9 cellular contexts compared by ENCODE assay signal in the genomic region with DNA sequence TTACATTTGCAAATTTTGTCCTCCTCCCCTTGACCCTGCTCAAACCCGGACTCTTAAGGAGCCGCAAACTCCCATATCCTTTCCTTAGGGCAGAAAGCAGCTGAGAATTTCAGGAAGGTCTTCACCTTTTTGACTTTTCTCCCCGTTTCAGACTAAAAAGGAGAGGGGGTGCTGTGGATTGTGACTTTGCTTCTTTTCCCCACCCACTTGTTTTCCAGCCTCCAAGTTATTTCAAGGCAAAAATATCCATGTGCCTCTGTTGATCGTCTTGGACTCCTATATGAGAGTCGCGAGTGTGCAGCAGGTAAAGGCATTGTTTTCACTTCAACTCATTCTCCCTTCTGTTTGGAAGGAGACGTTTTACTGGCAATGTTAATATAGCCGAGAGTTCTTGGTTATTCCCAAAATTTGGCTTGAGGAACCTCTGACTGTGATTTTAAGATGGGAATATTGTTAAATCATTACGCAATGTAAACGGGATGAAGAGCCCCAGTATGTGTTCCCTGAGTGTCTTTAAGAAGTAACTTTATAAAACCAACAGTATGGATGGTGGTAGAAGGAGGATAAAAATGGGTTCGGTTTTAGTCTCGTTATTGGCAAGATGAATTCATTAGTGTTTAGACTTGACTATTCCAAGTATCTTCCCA. TPM values are rescaled to one million over a fixed set of nuclear protein-coding genes. Genes with fewer than 3 reads are reported as not detected.
DNase-seq lines count a peak whose midpoint lies in the region; ATAC-seq and TF ChIP-seq lines count a peak whose summit lies in the region.
"Had no signal": no experiment of that assay in that cellular context is flagged by ENCODE, and none has a peak within 500 bp of the region (broad histone marks: within the 10 kb centered on the region; RNA-seq: fewer than 3 reads in every experiment).

No MANE protein-coding gene starts in this region.

- no peak for TF ChIP-seq POLR2A in stomach (IDR thresholded peaks at IDR 0.05)

- H3K36me3 Mint-ChIP-seq in HFFc6 (ENCODE audit: low read depth) (no peaks in the 10 kb centered on the region), immature natural killer cell (peaks cover 0 to 4% (median 0%) of the 10 kb centered on the region in 3 donors)

- H3K27me3 Mint-ChIP-seq in HFFc6 (ENCODE audit: insufficient read depth) (no peaks in the 10 kb centered on the region), immature natural killer cell (ENCODE audit: low read depth in 3 of 3) (peaks cover 0 to 13% (median 3%) of the 10 kb centered on the region in 3 donors)

- no peak for TF ChIP-seq CTCF in HFFc6 (IDR thresholded peaks at IDR 0.05)
- no peak for TF ChIP-seq CTCF in astrocyte of the spinal cord (IDR thresholded peaks at IDR 0.05; ENCODE audit: low read depth, low read length)
- TF ChIP-seq CTCF in stomach (IDR thresholded peaks at IDR 0.05): no peak

- 33 to 49% (median 38%) methylated on average over 12 of the region's 12 CpGs for WGBS in stomach, 5 donors

- H3K27me3 ChIP-seq in stomach: peaks cover 0 to 11% (median 10%) of the 10 kb centered on the region in 3 donors

- H3K9me3 Mint-ChIP-seq in HFFc6: no peaks in the 10 kb centered on the region
- peaks cover 0 to 10% (median 3%) of the 10 kb centered on the region in 6 donors for H3K9me3 Mint-ChIP-seq in immature natural killer cell

- no peak for ATAC-seq in GM18511 (IDR thresholded peaks at IDR 0.05; ENCODE audit: unreplicated experiment)

- in situ Hi-C loops in astrocyte of the spinal cord (cut with HindIII; ENCODE audit: low sequenced_read_pairs): no loop called here

- peak overlapping the region; percentile 87 for H3K4me3 Mint-ChIP-seq in HFFc6
- H3K4me3 Mint-ChIP-seq in immature natural killer cell: peak overlapping the region; percentile 64 to 79 (median 69)

- no peak for DNase-seq in HFFc6
- no peak for DNase-seq in astrocyte of the spinal cord (ENCODE audit: low read depth, low spot score)
- DNase-seq in immature natural killer cell: no peak
- no peak for DNase-seq in stomach
- no peak for DNase-seq in CD1c-positive myeloid dendritic cell (ENCODE audit: extremely low spot score)
- DNase-seq in COLO829 (ENCODE audit: low spot score): no peak
- DNase-seq in NCI-H2171 treated with DMSO at 0.1 percent for 48 hours (lab: John Stamatoyannopoulos, UW): no peak
- DNase-seq: effector CD4-positive, alpha-beta T cell had no signal

- peaks cover 0 to 49% (median 13%) of the 10 kb centered on the region in 4 donors for H3K4me1 ChIP-seq in stomach

- H3K27ac Mint-ChIP-seq in HFFc6: peak overlapping the region; percentile 69
- no peak overlapping the region for H3K27ac Mint-ChIP-seq in immature natural killer cell

- no peaks in the 10 kb centered on the region for H3K9me3 ChIP-seq in stomach

- H3K4me1 Mint-ChIP-seq in HFFc6 (ENCODE audit: low read depth): peaks cover 31% of the 10 kb centered on the region
- H3K4me1 Mint-ChIP-seq in immature natural killer cell: peaks cover 8 to 17% of the 10 kb centered on the region in 2 donors

- H3K36me3 ChIP-seq in stomach: no peaks in the 10 kb centered on the region

- intact Hi-C loops in stomach (cut with DNase I; ENCODE audit: low total_unique reads): no loop called here

- TF ChIP-seq EP300 in stomach (IDR thresholded peaks at IDR 0.05): no peak

- H3K27ac ChIP-seq in stomach: peak overlapping the region; percentile 87 to 90 (median 89)

- H3K4me3 ChIP-seq in astrocyte of the spinal cord (ENCODE audit: low read depth, low read length) (peak overlapping the region; percentile 46), stomach (peak overlapping the region; percentile 52 to 72 (median 59))

RNA-seq across cellular contexts. Expression of gene LRRK2, which starts 0.7 kb away (rescaled TPM):
- 1 to 10 TPM in 4 of 6 experiments, under 1 TPM in 2; 0.28 to 1.6 (median 1.2) TPM for total RNA-seq in HFFc6 (2021; fragmentation: NEBNext Ultra II Directional; extraction: Animal tissue kit (Norgen Biotek cat#: 25700))
- polyA plus RNA-seq in immature natural killer cell: under 1 TPM; 0.09 to 0.18 (median 0.17) TPM
- 10 to 100 TPM in 2 of 5 donors, 1 to 10 TPM in 3; 2.9 to 28.1 (median 8.4) TPM for total RNA-seq in stomach
- polyA plus RNA-seq in stomach: 1 to 10 TPM; 3.0 to 5.9 (median 3.2) TPM
